In genomic region chr17:40181205-40181604, GRCh38 we compare ENCODE assay signal across 18 cellular contexts. TPM values are rescaled to one million over a fixed set of nuclear protein-coding genes. Genes with fewer than 3 reads are reported as not detected.
DNase-seq lines count a peak whose midpoint lies in the region; ATAC-seq and TF ChIP-seq lines count a peak whose summit lies in the region.
"Had no signal": no experiment of that assay in that cellular context is flagged by ENCODE, and none has a peak within 500 bp of the region (broad histone marks: within the 10 kb centered on the region; RNA-seq: fewer than 3 reads in every experiment).

No MANE protein-coding gene starts in this region.

- peaks cover 4% of the 10 kb centered on the region; the same call in 1 of the 2 replicates for H3K4me1 ChIP-seq in BE2C
- peaks cover 14 to 85% (median 20%) of the 10 kb centered on the region in 3 donors for H3K4me1 ChIP-seq in esophagus squamous epithelium

- TF ChIP-seq POLR2A in esophagus squamous epithelium (IDR thresholded peaks at IDR 0.05): no peak

- H3K27ac ChIP-seq in esophagus squamous epithelium: peak overlapping the region; percentile 92 to 98 (median 96)
- H3K27ac ChIP-seq in skin epidermis: peak overlapping the region in 12 of 21 experiments; percentile 22 to 94 (median 82)

- 31 to 81% methylated on average over 4 to 5 of the region's 8 CpGs for WGBS in esophagus squamous epithelium, 2 donors

- DNase-seq in BE2C: peak; percentile 39
- peak; percentile 16 for DNase-seq in MV-4-11 (lab: John Stamatoyannopoulos, UW)
- DNase-seq in esophagus squamous epithelium (lab: John Stamatoyannopoulos, UW): no peak
- no peak for DNase-seq in NCI-H345 treated with DMSO at 0.1 percent for 48 hours (lab: John Stamatoyannopoulos, UW; ENCODE audit: unreplicated experiment)
- DNase-seq in activated CD4-positive, CD25-positive, alpha-beta regulatory T cell treated with anti-CD3 and anti-CD28 coated beads, Interleukin-2, amount 50 U/mL, for 72 hours: no peak
- no peak for DNase-seq in NCI-H446 treated with DMSO at 0.1 percent for 48 hours (lab: John Stamatoyannopoulos, UW)
- DNase-seq: COR-L47, DMS53, HFFc6, NCI-H1436 treated with DMSO at 0.1 percent for 48 hours, NCI-H2081, NCI-H510A treated with DMSO at 0.1 percent for 48 hours, NCI-H82, SHP77 treated with DMSO at 0.1 percent for 48 hours had no signal

- ATAC-seq in GM18907 (IDR thresholded peaks at IDR 0.05; ENCODE audit: unreplicated experiment): no peak
- ATAC-seq: K562 had no signal

- H3K36me3 ChIP-seq in BE2C: peaks cover 8% of the 10 kb centered on the region
- H3K36me3 ChIP-seq in esophagus squamous epithelium: peaks cover 0 to 39% (median 0%) of the 10 kb centered on the region in 3 donors

- intact Hi-C loops in esophagus squamous epithelium (cut with DNase I): no loop called here

- no peak for TF ChIP-seq CTCF in BE2C (IDR thresholded peaks at IDR 0.05; ENCODE audit: low read depth, low read length)
- no peak for TF ChIP-seq CTCF in esophagus squamous epithelium (IDR thresholded peaks at IDR 0.05)

- H3K27me3 ChIP-seq in BE2C: no peaks in the 10 kb centered on the region
- no peaks in the 10 kb centered on the region for H3K27me3 ChIP-seq in esophagus squamous epithelium

- H3K4me3 ChIP-seq in BE2C (ENCODE audit: low read depth, low read length) (no peak overlapping the region), esophagus squamous epithelium (peak overlapping the region in 3 of 4 donors; percentile 13 to 84 (median 65)), skin epidermis (peak overlapping the region in 2 of 7 experiments; percentile 2 to 7)
- H3K4me3 ChIP-seq: A549, K562 had no signal

- H3K9me3 ChIP-seq in BE2C: no peaks in the 10 kb centered on the region
- H3K9me3 ChIP-seq in esophagus squamous epithelium: no peaks in the 10 kb centered on the region
- H3K9me3 ChIP-seq: A549 had no signal

RNA-seq across cellular contexts. Expression of gene RAPGEFL1, which starts 3.9 kb away (rescaled TPM):
- 9.8 TPM for polyA plus RNA-seq in BE2C (2012; ENCODE audit: insufficient read depth, insufficient read length, low read depth)
- 100 to 1,000 TPM in 3 of 4 donors, 10 to 100 TPM in 1; 70.1 to 182 (median 144) TPM for total RNA-seq in esophagus squamous epithelium

RNA-seq across cellular contexts. Expression of gene WIPF2, which starts 37.9 kb away (rescaled TPM):
- polyA plus RNA-seq in BE2C (2012; ENCODE audit: insufficient read depth, insufficient read length, low read depth): 16.5 TPM
- 10 to 100 TPM in 3 of 4 donors, 1 to 10 TPM in 1; 9.8 to 13.8 (median 11.2) TPM for total RNA-seq in esophagus squamous epithelium

RNA-seq across cellular contexts. Expression of gene CASC3, which starts 40.9 kb away (rescaled TPM):
- polyA plus RNA-seq in BE2C (2012; ENCODE audit: insufficient read depth, insufficient read length, low read depth): 128 TPM
- total RNA-seq in esophagus squamous epithelium: 10 to 100 TPM; 23.7 to 62.6 (median 27.8) TPM

RNA-seq across cellular contexts. Expression of gene MSL1, which starts 59.4 kb away (rescaled TPM):
- polyA plus RNA-seq in BE2C (2012; ENCODE audit: insufficient read depth, insufficient read length, low read depth): 119 TPM
- 10 to 100 TPM; 41.5 to 59.9 (median 51.5) TPM for total RNA-seq in esophagus squamous epithelium

Comparison
In these comparisons a context has a peak if more than half of its experiments do, and no peak if none do; other contexts are left out.
1. DNase-seq: peak in BE2C (single experiment) and MV-4-11 (single experiment); none in esophagus squamous epithelium (single experiment), NCI-H345 treated with DMSO at 0.1 percent for 48 hours (single experiment), activated CD4-positive, CD25-positive, alpha-beta regulatory T cell treated with anti-CD3 and anti-CD28 coated beads, Interleukin-2, amount 50 U/mL, for 72 hours (single experiment) and NCI-H446 treated with DMSO at 0.1 percent for 48 hours (single experiment).